ENCODE assay signal across 14 cellular contexts in genomic region chr9:653856-654387, GRCh38.
DNase-seq lines count a peak whose midpoint lies in the region; FAIRE-seq lines count a peak whose summit lies in the region.
"Had no signal": no experiment of that assay in that cellular context is flagged by ENCODE, and none has a peak within 500 bp of the region (broad histone marks: within the 10 kb centered on the region; RNA-seq: fewer than 3 reads in every experiment).

No MANE protein-coding gene starts in this region.

- H3K4me3 Mint-ChIP-seq in activated naive CD8-positive, alpha-beta T cell treated with anti-CD3 and anti-CD28 coated beads for 36 hours: no peak overlapping the region
- H3K4me3 Mint-ChIP-seq: B cell had no signal

- no peaks in the 10 kb centered on the region for H3K36me3 Mint-ChIP-seq in activated naive CD8-positive, alpha-beta T cell treated with anti-CD3 and anti-CD28 coated beads for 36 hours

- H3K4me2 ChIP-seq in GM23248 (ENCODE audit: unreplicated experiment): no peak overlapping the region

- DNase-seq in DMS53 (lab: John Stamatoyannopoulos, UW): peak; percentile 27
- no peak for DNase-seq in GM23248
- no peak for DNase-seq in caudate nucleus (lab: John Stamatoyannopoulos, UW)
- DNase-seq in RCC 7860 (ENCODE audit: low spot score): no peak
- no peak for DNase-seq in activated naive CD8-positive, alpha-beta T cell treated with anti-CD3 and anti-CD28 coated beads for 36 hours
- no peak for DNase-seq in NCI-H128 (lab: John Stamatoyannopoulos, UW; ENCODE audit: unreplicated experiment)
- DNase-seq: EL, NCI-H146, NCI-H2107, NCI-H345, SHP77 had no signal

- H3K4me1 Mint-ChIP-seq in activated naive CD8-positive, alpha-beta T cell treated with anti-CD3 and anti-CD28 coated beads for 36 hours: peaks cover 26% of the 10 kb centered on the region

- in situ Hi-C loops in GM23248 (cut with MboI): no loop called here

- H3F3A ChIP-seq in GM23248 (ENCODE audit: insufficient read depth): no peaks in the 10 kb centered on the region

- H3K9me3 Mint-ChIP-seq in activated naive CD8-positive, alpha-beta T cell treated with anti-CD3 and anti-CD28 coated beads for 36 hours: no peaks in the 10 kb centered on the region

- no peak overlapping the region for H3K27ac ChIP-seq in GM23248
- peak overlapping the region; percentile 23 for H3K27ac ChIP-seq in caudate nucleus (ENCODE audit: low read depth, low read length)
- peak overlapping the region; percentile 45 for H3K27ac ChIP-seq in muscle layer of duodenum (ENCODE audit: low read length)

- H3K4me1 ChIP-seq in GM23248 (ENCODE audit: insufficient read depth): 0 out of 2 replicates have a peak, but pooled peaks cover 9% of the 10 kb centered on the region
- H3K4me1 ChIP-seq in muscle layer of duodenum (ENCODE audit: control insufficient read depth in 1 of 2, insufficient read depth in 2 of 2, low read length in 2 of 2): peaks cover 11 to 28% of the 10 kb centered on the region in 2 donors

- no peaks in the 10 kb centered on the region for H3K27me3 Mint-ChIP-seq in activated naive CD8-positive, alpha-beta T cell treated with anti-CD3 and anti-CD28 coated beads for 36 hours
- H3K27me3 Mint-ChIP-seq: B cell had no signal

- H3K27me3 ChIP-seq in GM23248 (replicated peaks; ENCODE audit: insufficient read depth) (no peaks in the 10 kb centered on the region), muscle layer of duodenum (ENCODE audit: low read depth, low read length) (no peaks in the 10 kb centered on the region)

- H3K27ac Mint-ChIP-seq in activated naive CD8-positive, alpha-beta T cell treated with anti-CD3 and anti-CD28 coated beads for 36 hours: no peak overlapping the region
- H3K27ac Mint-ChIP-seq: B cell had no signal

- no peak overlapping the region for H3K9ac ChIP-seq in GM23248

- FAIRE-seq in RCC 7860 (lab: Jason Lieb, UNC): no peak

- H3K4me3 ChIP-seq in GM23248 (no peak overlapping the region), muscle layer of duodenum (ENCODE audit: low read depth in 1 of 2, low read length in 2 of 2) (no peak overlapping the region)
- H3K4me3 ChIP-seq: HAP-1 had no signal

- no peaks in the 10 kb centered on the region for H3K79me2 ChIP-seq in GM23248 (ENCODE audit: insufficient read depth)

- H3K9me2 ChIP-seq in GM23248 (ENCODE audit: insufficient read depth): no peaks in the 10 kb centered on the region

- H3K36me3 ChIP-seq in GM23248 (ENCODE audit: low read depth) (no peaks in the 10 kb centered on the region), muscle layer of duodenum (ENCODE audit: control insufficient read depth in 1 of 2, insufficient read depth in 2 of 2, low read length in 2 of 2) (no peaks in the 10 kb centered on the region)
- H3K36me3 ChIP-seq: HAP-1 had no signal

- no peaks in the 10 kb centered on the region for H4K20me1 ChIP-seq in GM23248 (ENCODE audit: insufficient read depth)

- no peaks in the 10 kb centered on the region for H3K9me3 ChIP-seq in GM23248 (ENCODE audit: low read depth)
- H3K9me3 ChIP-seq in muscle layer of duodenum (ENCODE audit: control insufficient read depth in 1 of 2, low read length in 2 of 2): no peaks in the 10 kb centered on the region
- H3K9me3 ChIP-seq: HAP-1 had no signal

- H2AFZ ChIP-seq in GM23248: peak overlapping the region; percentile 39; the same call in 1 of the 2 replicates

- WGBS in GM23248 (ENCODE audit: low coverage in 1 of 2, low lambda C conversion rate in 2 of 2, missing lambda C conversion rate in 2 of 2), 2 experiments: 53 to 55% methylated on average over 3 of the region's 3 CpGs
